9 cellular contexts compared by ENCODE assay signal in the genomic region with DNA sequence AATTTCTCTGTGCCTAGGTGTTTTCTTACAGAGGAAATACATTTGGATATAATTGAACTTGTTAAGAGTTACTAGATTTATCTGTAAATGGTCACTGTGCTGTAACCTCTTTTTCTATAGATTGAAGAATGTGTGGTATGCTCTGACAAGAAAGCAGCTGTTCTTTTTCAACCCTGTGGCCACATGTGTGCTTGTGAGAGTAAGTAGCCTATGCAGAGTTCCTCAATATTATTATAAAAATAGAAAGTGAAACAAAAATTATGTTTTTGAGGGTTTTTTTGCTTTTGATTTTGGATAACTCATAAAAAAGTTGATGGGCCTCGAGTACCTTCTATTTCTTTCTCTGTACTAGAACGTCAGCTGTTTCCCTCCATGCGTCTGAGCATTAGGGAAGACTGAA.
DNase-seq lines count a peak whose midpoint lies in the region; ATAC-seq and TF ChIP-seq lines count a peak whose summit lies in the region.
"Had no signal": no experiment of that assay in that cellular context is flagged by ENCODE, and none has a peak within 500 bp of the region (broad histone marks: within the 10 kb centered on the region; RNA-seq: fewer than 3 reads in every experiment).

No MANE protein-coding gene starts in this region.

- no peak for TF ChIP-seq CTCF in AG10803 (conservative IDR thresholded peaks at IDR 0.05; ENCODE audit: low read length)
- TF ChIP-seq CTCF in gastroesophageal sphincter (IDR thresholded peaks at IDR 0.05): no peak

- H3K27ac ChIP-seq in gastroesophageal sphincter: no peak overlapping the region
- H3K27ac ChIP-seq: dorsolateral prefrontal cortex had no signal

- TF ChIP-seq EP300 in gastroesophageal sphincter (IDR thresholded peaks at IDR 0.05): no peak

- H3K27ac Mint-ChIP-seq in activated T-helper 2 cell treated with anti-CD3 and anti-CD28 coated beads, Interferon-gamma antibody, Interleukin-2, Interleukin-4, amounts not matched to agents 10 μg/mL and 5 μg/mL and 100 μg/mL, durations not matched to agents 14 hours and 24 hours and 36 hours: peak overlapping the region; percentile 28

- intact Hi-C loops in activated T-helper 2 cell treated with anti-CD3 and anti-CD28 coated beads, Interferon-gamma antibody, Interleukin-2, Interleukin-4, amounts not matched to agents 10 μg/mL and 5 μg/mL and 100 μg/mL, durations not matched to agents 14 hours and 24 hours and 36 hours (cut with micrococcal nuclease): no loop called here

- no peaks in the 10 kb centered on the region for H3K4me1 ChIP-seq in gastroesophageal sphincter

- H3K27me3 Mint-ChIP-seq in activated T-helper 2 cell treated with anti-CD3 and anti-CD28 coated beads, Interferon-gamma antibody, Interleukin-2, Interleukin-4, amounts not matched to agents 10 μg/mL and 5 μg/mL and 100 μg/mL, durations not matched to agents 14 hours and 24 hours and 36 hours (ENCODE audit: low read depth): no peaks in the 10 kb centered on the region

- peaks cover 20% of the 10 kb centered on the region for H3K36me3 Mint-ChIP-seq in activated T-helper 2 cell treated with anti-CD3 and anti-CD28 coated beads, Interferon-gamma antibody, Interleukin-2, Interleukin-4, amounts not matched to agents 10 μg/mL and 5 μg/mL and 100 μg/mL, durations not matched to agents 14 hours and 24 hours and 36 hours (ENCODE audit: low read depth)

- no peak for TF ChIP-seq POLR2A in gastroesophageal sphincter (IDR thresholded peaks at IDR 0.05)

- peaks cover 12% of the 10 kb centered on the region for H3K4me1 Mint-ChIP-seq in activated T-helper 2 cell treated with anti-CD3 and anti-CD28 coated beads, Interferon-gamma antibody, Interleukin-2, Interleukin-4, amounts not matched to agents 10 μg/mL and 5 μg/mL and 100 μg/mL, durations not matched to agents 14 hours and 24 hours and 36 hours (ENCODE audit: low read depth)

- H3K27me3 ChIP-seq in gastroesophageal sphincter: no peaks in the 10 kb centered on the region
- H3K27me3 ChIP-seq: dorsolateral prefrontal cortex had no signal

- ATAC-seq in HG02981 (IDR thresholded peaks at IDR 0.05; ENCODE audit: unreplicated experiment) (peak; percentile 94), gastroesophageal sphincter (no peak)

- H3K9me3 Mint-ChIP-seq in activated T-helper 2 cell treated with anti-CD3 and anti-CD28 coated beads, Interferon-gamma antibody, Interleukin-2, Interleukin-4, amounts not matched to agents 10 μg/mL and 5 μg/mL and 100 μg/mL, durations not matched to agents 14 hours and 24 hours and 36 hours: no peaks in the 10 kb centered on the region

- WGBS in gastroesophageal sphincter (ENCODE audit: low coverage in 1 of 2), 2 donors: 41 to 59% methylated on average over 3 of the region's 3 CpGs

- H3K9me3 ChIP-seq in gastroesophageal sphincter: no peaks in the 10 kb centered on the region

- H3K4me3 ChIP-seq in AG10803 (ENCODE audit: low read length) (no peak overlapping the region), gastroesophageal sphincter (no peak overlapping the region)
- H3K4me3 ChIP-seq: dorsolateral prefrontal cortex had no signal

- H3K36me3 ChIP-seq in gastroesophageal sphincter: peaks cover 0 to 40% of the 10 kb centered on the region in 2 donors

- peak; percentile 26 for DNase-seq in AG10803 (ENCODE audit: low read depth)
- DNase-seq in GM19238 (ENCODE audit: insufficient read length, low spot score): peak; percentile 16
- DNase-seq in activated T-helper 2 cell treated with anti-CD3 and anti-CD28 coated beads, Interferon-gamma antibody, Interleukin-2, Interleukin-4, amounts not matched to agents 10 μg/mL and 5 μg/mL and 100 μg/mL, durations not matched to agents 14 hours and 24 hours and 36 hours (ENCODE audit: low spot score): no peak
- no peak for DNase-seq in NCI-H226
- no peak for DNase-seq in DMS 273 treated with DMSO at 0.1 percent for 48 hours (lab: John Stamatoyannopoulos, UW)
- DNase-seq in iPS-NIHi11 (ENCODE audit: low spot score): no peak
- DNase-seq: dorsolateral prefrontal cortex had no signal

- no peak overlapping the region for H3K4me3 Mint-ChIP-seq in activated T-helper 2 cell treated with anti-CD3 and anti-CD28 coated beads, Interferon-gamma antibody, Interleukin-2, Interleukin-4, amounts not matched to agents 10 μg/mL and 5 μg/mL and 100 μg/mL, durations not matched to agents 14 hours and 24 hours and 36 hours (ENCODE audit: low read depth)

Comparison
In these comparisons a context has a peak if more than half of its experiments do, and no peak if none do; other contexts are left out.
1. DNase-seq: peak in AG10803 (single experiment) and GM19238 (single experiment); none in activated T-helper 2 cell treated with anti-CD3 and anti-CD28 coated beads, Interferon-gamma antibody, Interleukin-2, Interleukin-4, amounts not matched to agents 10 μg/mL and 5 μg/mL and 100 μg/mL, durations not matched to agents 14 hours and 24 hours and 36 hours (single experiment), NCI-H226 (single experiment), DMS 273 treated with DMSO at 0.1 percent for 48 hours (single experiment) and iPS-NIHi11 (single experiment).